ENCODE assay signal across 8 cellular contexts in the genomic region with DNA sequence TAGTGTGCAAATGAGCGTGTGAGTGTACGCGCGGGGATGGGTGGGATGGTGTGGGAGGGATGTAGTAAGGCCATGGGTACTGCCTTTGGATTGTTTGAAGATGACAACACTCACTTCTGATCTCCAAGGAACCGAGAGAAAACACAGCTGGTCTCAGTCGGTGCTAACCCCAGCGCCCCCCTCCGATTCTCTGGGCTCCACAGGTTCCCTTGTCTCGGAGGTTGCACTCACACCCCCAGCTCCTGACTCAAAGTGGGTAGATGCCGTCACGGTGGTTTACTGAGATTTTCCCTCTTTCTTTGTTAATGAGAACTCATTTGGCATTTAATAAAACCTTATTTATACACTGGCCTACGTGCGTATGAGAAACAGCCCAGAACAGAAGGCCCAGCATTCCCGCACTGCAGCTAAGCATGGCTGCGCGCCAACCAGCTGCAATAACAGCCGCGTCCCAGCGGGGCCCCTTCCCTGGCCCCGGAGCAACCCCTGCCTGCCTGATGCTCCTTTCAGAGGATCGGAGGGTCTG. TPM values are rescaled to one million over a fixed set of nuclear protein-coding genes. Genes with fewer than 3 reads are reported as not detected.
DNase-seq lines count a peak whose midpoint lies in the region; ATAC-seq, FAIRE-seq and TF ChIP-seq lines count a peak whose summit lies in the region.

No MANE protein-coding gene starts in this region.

- TF ChIP-seq CTCF in coronary artery (IDR thresholded peaks at IDR 0.05): no peak
- no peak for TF ChIP-seq CTCF in HepG2 (CRISPR knock-in tag; IDR thresholded peaks at IDR 0.05)
- no peak for TF ChIP-seq CTCF in GM10266 (IDR thresholded peaks at IDR 0.05; ENCODE audit: control insufficient read depth, insufficient read depth, low read depth, missing control alignments)

- no peak for TF ChIP-seq RAD21 in HepG2 (CRISPR knock-in tag; IDR thresholded peaks at IDR 0.05)

- intact Hi-C loops in HepG2 (cut with micrococcal nuclease; ENCODE audit: unreplicated experiment): no loop called here

- H3K4me1 ChIP-seq in HepG2 (ENCODE audit: insufficient read depth, low read length): peaks cover 70% of the 10 kb centered on the region

- WGBS in HepG2 (ENCODE audit: low lambda C conversion rate): 60% methylated on average over 21 of the region's 21 CpGs

- H3K36me3 ChIP-seq in HepG2 (replicated peaks in 1 of 2; ENCODE audit: control insufficient read depth in 1 of 2, insufficient read depth in 2 of 2, low read length in 2 of 2): no peaks in the 10 kb centered on the region

- CTCF ChIA-PET in HEK293T (lab: Yijun Ruan, JAX) (interaction anchor here (2.0 kb wide), 1 partner anchor 56 kb away, joined by 4 read pairs; no protein-coding TSS in a partner anchor), HepG2 (lab: Yijun Ruan, JAX; ENCODE audit: low intra/inter-chr PET ratio, low total read pairs) (no interaction called here)

- FAIRE-seq in HepG2 (lab: Jason Lieb, UNC): no peak

- no peak for ATAC-seq in HepG2

- no peak overlapping the region for H2AFZ ChIP-seq in HepG2 (ENCODE audit: low read length)

- H3K79me2 ChIP-seq in HepG2 (ENCODE audit: insufficient read depth, low read length): no peaks in the 10 kb centered on the region

- no TSS peak for BruUV-seq in HepG2 (replicated peaks; lab: Mats Ljungman, UMichigan)

- POLR2A ChIA-PET in HEK293T (lab: Yijun Ruan, JAX) (interaction anchor here (1.1 kb wide), 1 partner anchor 24 kb away, joined by 3 read pairs; no protein-coding TSS in a partner anchor), HepG2 (lab: Yijun Ruan, JAX) (interaction anchor here (1.0 to 2.3 kb wide), 5 partner anchors 26 to 143 kb away, joined by 3 to 7 read pairs (median 4); partner anchors contain the start of genes ABCA4 and ARHGAP29)

- in situ Hi-C loops in HepG2 (cut with HindIII; ENCODE audit: extremely low pct_ligation_motif_present, low pct_unique_long_range_greater_than_20kb): no loop called here

- H3K4me3 ChIP-seq in coronary artery (peak overlapping the region; percentile 45), HepG2 (replicated peaks in 1 of 3; ENCODE audit: insufficient read depth in 1 of 3, low read depth in 2 of 3, low read length in 3 of 3) (no peak overlapping the region)

- H4K20me1 ChIP-seq in HepG2 (ENCODE audit: insufficient read depth, low read length): no peaks in the 10 kb centered on the region

- TF ChIP-seq EP300 in HepG2 (IDR thresholded peaks at IDR 0.05; ENCODE audit: low read depth in 2 of 2, low read length in 2 of 2): no peak
- no peak for TF ChIP-seq EP300 in HepG2 (CRISPR knock-in tag; IDR thresholded peaks at IDR 0.05; ENCODE audit: borderline replicate concordance)

- no peak for TF ChIP-seq POLR2A in HepG2 (IDR thresholded peaks at IDR 0.05; ENCODE audit: insufficient read depth in 1 of 2, low read depth in 2 of 2, low read length in 2 of 2)

- DNase-seq in HEK293T (ENCODE audit: extremely low spot score) (peak; percentile 46), coronary artery (ENCODE audit: low spot score) (peak; percentile 88), HepG2 (ENCODE audit: low spot score) (no peak), smooth muscle cell of the brain vasculature (ENCODE audit: low read depth, low spot score) (peak; percentile 98), GM10266 (ENCODE audit: extremely low spot score) (no peak), germinal center (ENCODE audit: low spot score) (no peak)
- no peak for DNase-seq in activated effector memory CD4-positive, alpha-beta T cell treated with anti-CD3 and anti-CD28 coated beads, Interleukin-2, amount 50 U/mL, for 16 hours
- no peak for DNase-seq in activated effector memory CD4-positive, alpha-beta T cell treated with Interleukin-2 at 50 U/mL for 16 hours

- peak overlapping the region; percentile 58 for H3K4me2 ChIP-seq in HepG2 (ENCODE audit: low read depth, low read length)

- H3K9me3 ChIP-seq in HepG2 (ENCODE audit: low read length): no peaks in the 10 kb centered on the region

- H3K27me3 ChIP-seq in HepG2 (ENCODE audit: control insufficient read depth in 1 of 2, insufficient read depth in 2 of 2, low read length in 2 of 2): peaks cover 0 to 7% of the 10 kb centered on the region in 2 experiments; a peak in 2 of 5 replicates

- peak overlapping the region; percentile 80 to 83 for H3K27ac ChIP-seq in coronary artery
- H3K27ac ChIP-seq in HepG2 (ENCODE audit: extremely low read length, insufficient read depth, low read length): no peak overlapping the region

- no peak overlapping the region for H3K9ac ChIP-seq in HepG2 (ENCODE audit: insufficient read depth, low read depth, low read length)

TF ChIP-seq in HEK293T, 16 proteins besides CTCF, POLR2A, EP300 and RAD21:
- no peak for TF ChIP-seq NFRKB (IDR thresholded peaks at IDR 0.05)
- no peak for TF ChIP-seq SP1 (IDR thresholded peaks at IDR 0.05)
- TF ChIP-seq ZNF384 (IDR thresholded peaks at IDR 0.05): no peak
- TF ChIP-seq FOXA1 (IDR thresholded peaks at IDR 0.05): no peak
- no peak for TF ChIP-seq ELF4 (IDR thresholded peaks at IDR 0.05)
- no peak for TF ChIP-seq SUZ12 (IDR thresholded peaks at IDR 0.05)
- TF ChIP-seq CTBP1 (IDR thresholded peaks at IDR 0.05; ENCODE audit: borderline replicate concordance): no peak
- no peak for TF ChIP-seq TARDBP (IDR thresholded peaks at IDR 0.05)

TF ChIP-seq in HepG2, 621 proteins besides CTCF, POLR2A, EP300 and RAD21 (continues in another document):
- no peak for TF ChIP-seq CENPBD1 (CRISPR knock-in tag; IDR thresholded peaks at IDR 0.05; ENCODE audit: borderline replicate concordance, low read depth)
- TF ChIP-seq, protein P1, sequence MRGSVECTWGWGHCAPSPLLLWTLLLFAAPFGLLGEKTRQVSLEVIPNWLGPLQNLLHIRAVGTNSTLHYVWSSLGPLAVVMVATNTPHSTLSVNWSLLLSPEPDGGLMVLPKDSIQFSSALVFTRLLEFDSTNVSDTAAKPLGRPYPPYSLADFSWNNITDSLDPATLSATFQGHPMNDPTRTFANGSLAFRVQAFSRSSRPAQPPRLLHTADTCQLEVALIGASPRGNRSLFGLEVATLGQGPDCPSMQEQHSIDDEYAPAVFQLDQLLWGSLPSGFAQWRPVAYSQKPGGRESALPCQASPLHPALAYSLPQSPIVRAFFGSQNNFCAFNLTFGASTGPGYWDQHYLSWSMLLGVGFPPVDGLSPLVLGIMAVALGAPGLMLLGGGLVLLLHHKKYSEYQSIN (CRISPR knock-in tag; IDR thresholded peaks at IDR 0.05; ENCODE audit: borderline replicate concordance): no peak
- TF ChIP-seq ZNF12 (CRISPR knock-in tag; IDR thresholded peaks at IDR 0.05): peak; percentile 99
- TF ChIP-seq ZNF329 (CRISPR knock-in tag; IDR thresholded peaks at IDR 0.05; ENCODE audit: low read depth): peak; percentile 94
- no peak for TF ChIP-seq DNMT3B (CRISPR knock-in tag; conservative IDR thresholded peaks at IDR 0.05)
- no peak for TF ChIP-seq ZFYVE20 (CRISPR knock-in tag; IDR thresholded peaks at IDR 0.05; ENCODE audit: borderline replicate concordance, low read depth)
- no peak for TF ChIP-seq RFX1 (IDR thresholded peaks at IDR 0.05)
- no peak for TF ChIP-seq TBP (CRISPR knock-in tag; IDR thresholded peaks at IDR 0.05)
- TF ChIP-seq ZNF18 (CRISPR knock-in tag; IDR thresholded peaks at IDR 0.05; ENCODE audit: insufficient replicate concordance): no peak
- no peak for TF ChIP-seq BHLHE40 (IDR thresholded peaks at IDR 0.05; ENCODE audit: low read length)

RNA-seq across cellular contexts. Expression of gene ABCA4, which starts 25.8 kb away (rescaled TPM):
- total RNA-seq in HepG2 (2016; rRNA removed; fragmentation: Illumina TruSeq; extraction: Trizol): 0.13 and 0.24 TPM in 2 replicates
- total RNA-seq in HepG2 (2016; cell fraction: cytosol; rRNA removed; fragmentation: Illumina TruSeq; extraction: Trizol; ENCODE audit: low read depth): not detected in 2 replicates
- total RNA-seq in HepG2 (2016; cell fraction: insoluble cytoplasmic fraction; rRNA removed; fragmentation: Illumina TruSeq; extraction: Trizol): 0.28 and 0.37 TPM in 2 replicates
- 0.03 TPM in 1 of 2 replicates, not detected in the other for total RNA-seq in HepG2 (2016; cell fraction: membrane; rRNA removed; fragmentation: Illumina TruSeq; extraction: Trizol)
- total RNA-seq in HepG2 (2016; cell fraction: nucleus; rRNA removed; fragmentation: Illumina TruSeq; extraction: Trizol): 0.34 and 0.62 TPM in 2 replicates
- 0.57 and 0.67 TPM in 2 replicates for polyA plus RNA-seq in HepG2 (2011; rRNA removed)
- 0.24 and 0.28 TPM in 2 replicates for polyA plus RNA-seq in HepG2 (2011; cell fraction: cytosol; rRNA removed)
- 3.3 and 4.6 TPM in 2 replicates for polyA plus RNA-seq in HepG2 (2011; cell fraction: nucleus; rRNA removed)
- polyA plus RNA-seq in HepG2 (2012): 0.71 and 0.97 TPM in 2 replicates
- 0.10 TPM in 1 of 2 replicates, not detected in the other for polyA plus RNA-seq in HepG2 (2016; cell fraction: cytosol; fragmentation: Illumina TruSeq; extraction: Trizol; ENCODE audit: low read depth)
- 0.05 and 0.14 TPM in 2 replicates for polyA plus RNA-seq in HepG2 (2016; cell fraction: insoluble cytoplasmic fraction; fragmentation: Illumina TruSeq; extraction: Trizol; ENCODE audit: low read depth)
- polyA plus RNA-seq in HepG2 (2016; cell fraction: membrane; fragmentation: Illumina TruSeq; extraction: Trizol; ENCODE audit: low read depth): 0.07 TPM in 1 of 2 replicates, not detected in the other
- 0.79 and 1.1 TPM in 2 replicates for polyA plus RNA-seq in HepG2 (2016; cell fraction: nucleus; fragmentation: Illumina TruSeq; extraction: Trizol; ENCODE audit: insufficient read depth, low read depth)
- 0.92 and 11.5 TPM in 2 replicates for polyA minus RNA-seq in HepG2 (2011; rRNA and poly(A)+ RNA removed; ENCODE audit: low replicate concordance)
- polyA minus RNA-seq in HepG2 (2011; cell fraction: cytosol; rRNA and poly(A)+ RNA removed): 0.20 and 0.70 TPM in 2 replicates
- polyA minus RNA-seq in HepG2 (2011; cell fraction: nucleus; rRNA and poly(A)+ RNA removed): 0.99 and 1.4 TPM in 2 replicates

Comparison
In these comparisons a context has a peak if more than half of its experiments do, and no peak if none do; other contexts are left out.
1. DNase-seq: peak in HEK293T (single experiment), coronary artery (single experiment) and smooth muscle cell of the brain vasculature (single experiment); none in HepG2 (single experiment), activated effector memory CD4-positive, alpha-beta T cell treated with anti-CD3 and anti-CD28 coated beads, Interleukin-2, amount 50 U/mL, for 16 hours (single experiment), GM10266 (single experiment), activated effector memory CD4-positive, alpha-beta T cell treated with Interleukin-2 at 50 U/mL for 16 hours (single experiment) and germinal center (single experiment).